8 cellular contexts compared by ENCODE assay signal in genomic region chr3:102129774-102130608, GRCh38.
DNase-seq lines count a peak whose midpoint lies in the region; ATAC-seq and TF ChIP-seq lines count a peak whose summit lies in the region.

No MANE protein-coding gene starts in this region.

- no peak for TF ChIP-seq CTCF in AG04450 (IDR thresholded peaks at IDR 0.05; ENCODE audit: low read depth, low read length)
- no peak for TF ChIP-seq CTCF in mucosa of descending colon (IDR thresholded peaks at IDR 0.05)

- H3K9me3 ChIP-seq in AG04450 (ENCODE audit: control insufficient read depth, insufficient read depth, low read length) (no peaks in the 10 kb centered on the region), mucosa of descending colon (no peaks in the 10 kb centered on the region)

- H3K4me3 ChIP-seq in AG04450 (ENCODE audit: low read depth, low read length) = no peak overlapping the region
- no peak overlapping the region for H3K4me3 ChIP-seq in mucosa of descending colon

- peak; percentile 59 for ATAC-seq in HG03442 (IDR thresholded peaks at IDR 0.05; ENCODE audit: unreplicated experiment)
- ATAC-seq in mucosa of descending colon = peak; percentile 94
- ATAC-seq in GM18861 (IDR thresholded peaks at IDR 0.05; ENCODE audit: unreplicated experiment) = no peak
- ATAC-seq in GM21423 (IDR thresholded peaks at IDR 0.05; ENCODE audit: unreplicated experiment) = no peak

- DNase-seq in AG04450 (ENCODE audit: low read depth, low spot score) (peak; percentile 38), brain pericyte (ENCODE audit: low read depth, low spot score) (peak; percentile 25), mucosa of descending colon (no peak), activated gamma-delta T cell treated with Interleukin-2 at 50 U/mL for 16 hours (no peak), KG1 (lab: John Stamatoyannopoulos, UW) (no peak)

- POLR2A ChIA-PET in AG04450 (lab: Yijun Ruan, JAX) = interaction anchor here (1.0 kb wide), 2 partner anchors 40 to 280 kb away, joined by 3 to 5 read pairs; partner anchors contain the start of gene NFKBIZ

- CTCF ChIA-PET in AG04450 (lab: Charles Lee) = interaction anchor here (1.1 to 1.6 kb wide), 3 partner anchors 99 to 327 kb away, joined by 3 to 6 read pairs (median 3); no protein-coding TSS in a partner anchor

- intact Hi-C loops in mucosa of descending colon (cut with DNase I, micrococcal nuclease) = no loop called here

- H3K36me3 ChIP-seq in mucosa of descending colon (ENCODE audit: low read depth) = no peaks in the 10 kb centered on the region

- H3K27me3 ChIP-seq in AG04450 (ENCODE audit: control insufficient read depth, insufficient read depth, low read length) = no peaks in the 10 kb centered on the region

- H3K27ac ChIP-seq in AG04450 (ENCODE audit: low read depth, low read length) = no peak overlapping the region

- no peaks in the 10 kb centered on the region for H3K4me1 ChIP-seq in mucosa of descending colon (ENCODE audit: low read depth)

Comparison
In these comparisons a context has a peak if more than half of its experiments do, and no peak if none do; other contexts are left out.
1. DNase-seq: peak in AG04450 (single experiment) and brain pericyte (single experiment); none in mucosa of descending colon (0 of 3), activated gamma-delta T cell treated with Interleukin-2 at 50 U/mL for 16 hours (single experiment) and KG1 (single experiment).
2. ATAC-seq: peak in HG03442 (single experiment) and mucosa of descending colon (single experiment); none in GM18861 (single experiment) and GM21423 (single experiment).